20 cellular contexts compared by ENCODE assay signal in genomic region chr4:125390727-125391126, GRCh38.
DNase-seq lines count a peak whose midpoint lies in the region; ATAC-seq and TF ChIP-seq lines count a peak whose summit lies in the region.
"Had no signal": no experiment of that assay in that cellular context is flagged by ENCODE, and none has a peak within 500 bp of the region (broad histone marks: within the 10 kb centered on the region; RNA-seq: fewer than 3 reads in every experiment).

No MANE protein-coding gene starts in this region.

- no peak overlapping the region for H2AFZ ChIP-seq in parathyroid adenoma

- H3K27me3 ChIP-seq in left ventricle myocardium inferior (ENCODE audit: low read depth) (no peaks in the 10 kb centered on the region), parathyroid adenoma (ENCODE audit: control insufficient read depth, insufficient read depth, low read length) (no peaks in the 10 kb centered on the region)
- H3K27me3 ChIP-seq: ovary had no signal

- no peak overlapping the region for H3K9ac ChIP-seq in parathyroid adenoma

- no peak for ATAC-seq in Right ventricle myocardium inferior
- ATAC-seq in activated CD4-positive, CD25-positive, alpha-beta regulatory T cell treated with anti-CD3 and anti-CD28 coated beads, Interleukin-2, amount 50 U/mL, for 24 hours: no peak
- ATAC-seq: mucosa of descending colon had no signal

- H3K4me3 ChIP-seq in left ventricle myocardium inferior (peak overlapping the region; percentile 28), parathyroid adenoma (ENCODE audit: low read depth, low read length) (no peak overlapping the region)
- H3K4me3 ChIP-seq: HAP-1, mucosa of descending colon, ovary, skin epidermis had no signal

- no peaks in the 10 kb centered on the region for H3K36me3 ChIP-seq in left ventricle myocardium inferior
- no peaks in the 10 kb centered on the region for H3K36me3 ChIP-seq in parathyroid adenoma (ENCODE audit: control insufficient read depth, insufficient read depth, low read length)
- H3K36me3 ChIP-seq: HAP-1, ovary had no signal

- H3K79me2 ChIP-seq in parathyroid adenoma: no peaks in the 10 kb centered on the region

- DNase-seq in left ventricle myocardium inferior (no peak), Right ventricle myocardium inferior (ENCODE audit: missing footprints) (no peak), fibroblast of gingiva (ENCODE audit: low read depth) (peak; percentile 15), NCI-H1930 (lab: John Stamatoyannopoulos, UW) (no peak), UCSD-AML1 (lab: John Stamatoyannopoulos, UW; ENCODE audit: unreplicated experiment) (no peak), T1000 (lab: John Stamatoyannopoulos, UW) (no peak)
- DNase-seq: activated CD4-positive, alpha-beta T cell treated with anti-CD3 and anti-CD28 coated beads, Interleukin-2, amount 50 U/mL, for 48 hours; activated naive CD4-positive, alpha-beta T cell treated with anti-CD3 and anti-CD28 coated beads, Interleukin-2, amount 10 ng/mL, durations not matched to agents 7 days and 5 days; activated T-cell treated with anti-CD3 and anti-CD28 coated beads, Interleukin-2, amount 50 U/mL, for 1 hour; DMS153; hypothalamus; KG1; mucosa of descending colon; NCI-H69; ovary; SW 1271 had no signal

- no peaks in the 10 kb centered on the region for H3K9me3 ChIP-seq in left ventricle myocardium inferior (replicated peaks)
- H3K9me3 ChIP-seq in parathyroid adenoma (ENCODE audit: control insufficient read depth, low read length): no peaks in the 10 kb centered on the region
- H3K9me3 ChIP-seq: HAP-1, mucosa of descending colon, ovary had no signal

- no peak for TF ChIP-seq CTCF in left ventricle myocardium inferior (IDR thresholded peaks at IDR 0.05; ENCODE audit: borderline replicate concordance)
- no peak for TF ChIP-seq CTCF in parathyroid adenoma (IDR thresholded peaks at IDR 0.05)

- intact Hi-C loops in left ventricle myocardium inferior (cut with micrococcal nuclease): no loop called here
- intact Hi-C loops in Right ventricle myocardium inferior (cut with DNase I): loop anchor here (5.0 kb wide), 2 partner anchors 42 to 73 kb away; no protein-coding TSS in a partner anchor

- peaks cover 55% of the 10 kb centered on the region for H3K4me1 ChIP-seq in left ventricle myocardium inferior
- peaks cover 5% of the 10 kb centered on the region for H3K4me1 ChIP-seq in parathyroid adenoma

- no peak overlapping the region for H3K4me2 ChIP-seq in parathyroid adenoma (ENCODE audit: low read length)

- H3K27ac ChIP-seq in left ventricle myocardium inferior (replicated peaks) (peak overlapping the region; percentile 83), parathyroid adenoma (peak overlapping the region; percentile 11)
- H3K27ac ChIP-seq: ovary had no signal
